In the genomic region with DNA sequence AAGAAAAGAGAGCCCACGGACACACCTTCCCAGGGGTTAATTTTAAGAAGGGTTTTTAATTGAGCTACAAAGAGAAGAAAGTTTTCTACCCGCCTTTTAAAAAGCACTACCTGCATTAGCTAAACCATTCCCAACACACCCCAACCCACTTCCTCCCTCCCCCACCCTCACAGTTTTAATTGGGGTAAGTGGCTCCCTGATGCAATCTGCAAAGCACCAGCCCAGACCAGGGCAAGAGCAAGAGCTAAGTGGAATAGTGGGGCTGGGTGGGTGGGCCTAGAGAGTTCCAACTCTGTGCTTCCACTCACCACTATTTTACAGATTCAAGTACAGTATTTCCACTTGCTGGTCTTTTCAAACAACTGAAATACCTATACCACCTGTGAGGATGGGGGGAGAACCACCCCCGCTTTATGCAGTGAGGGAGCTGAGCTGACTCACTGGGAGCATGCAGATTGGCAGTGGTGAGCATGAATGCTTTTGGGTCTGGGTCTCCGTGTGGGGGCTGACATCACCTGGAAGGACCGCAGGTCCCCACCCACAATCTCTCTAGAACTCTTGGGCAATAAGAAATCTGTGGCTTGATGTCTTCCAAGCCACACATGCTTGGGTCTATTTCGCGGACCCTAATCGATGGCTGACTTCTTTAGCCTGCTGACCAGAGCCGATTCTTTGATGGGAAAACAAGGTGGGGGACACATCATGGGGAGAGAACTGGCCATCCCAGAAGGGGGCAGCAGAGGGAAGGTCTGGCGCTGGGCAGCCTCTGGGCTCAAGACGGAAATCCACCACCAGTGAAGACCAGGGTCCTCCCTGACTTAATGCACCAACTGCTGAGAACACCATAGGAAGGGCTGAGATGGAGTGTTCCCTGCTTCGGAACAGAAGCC, we compare ENCODE assay signal across 7 cellular contexts.
DNase-seq lines count a peak whose midpoint lies in the region; ATAC-seq and TF ChIP-seq lines count a peak whose summit lies in the region.

No MANE protein-coding gene starts in this region.

- intact Hi-C loops in heart left ventricle (cut with DNase I), result loop anchor here in 9 of 10 donors (1.0 to 5.0 kb wide), 11 partner anchors 33 to 178 kb away; partner anchors contain the start of gene SSBP3 (in 5 of the 9)
- intact Hi-C loops in spleen (cut with DNase I; ENCODE audit: low total_unique reads), result loop anchor here (10.0 kb wide), 2 partner anchors 84 to 174 kb away; no protein-coding TSS in a partner anchor

- peak; percentile 10 to 50 (median 36) for ATAC-seq in heart left ventricle
- ATAC-seq in GM21717 (IDR thresholded peaks at IDR 0.05; ENCODE audit: unreplicated experiment), result no peak

- H3K36me3 ChIP-seq in HUES48 (ENCODE audit: control insufficient read depth, insufficient read depth, low read length) (no peaks in the 10 kb centered on the region), heart left ventricle (no peaks in the 10 kb centered on the region), spleen (no peaks in the 10 kb centered on the region)

- TF ChIP-seq POLR2A in heart left ventricle (IDR thresholded peaks at IDR 0.05) (no peak), spleen (IDR thresholded peaks at IDR 0.05) (no peak)

- H3K9me3 ChIP-seq in HUES48 (ENCODE audit: control insufficient read depth, insufficient read depth, low read length) (no peaks in the 10 kb centered on the region), heart left ventricle (no peaks in the 10 kb centered on the region), spleen (no peaks in the 10 kb centered on the region)

- DNase-seq in Daoy (ENCODE audit: low read depth) (peak; percentile 73), heart left ventricle (peak in 3 of 5 donors; percentile 45 to 64 (median 56)), spleen (no peak)
- peak; percentile 14 to 22 for DNase-seq in activated CD4-positive, alpha-beta T cell treated with anti-CD3 and anti-CD28 coated beads, Interleukin-2, amount 50 U/mL, for 4 hours
- no peak for DNase-seq in activated effector memory CD4-positive, alpha-beta T cell treated with anti-CD3 and anti-CD28 coated beads, Interleukin-2, amount 50 U/mL, for 16 hours

- 64 to 83% (median 69%) methylated on average over 5 to 12 of the region's 12 CpGs for WGBS in heart left ventricle, 4 donors
- WGBS in spleen, 5 donors, result 69 to 72% (median 70%) methylated on average over 12 of the region's 12 CpGs

- H3K27ac ChIP-seq in HUES48 (ENCODE audit: low read depth, low read length) (peak overlapping the region; percentile 94), heart left ventricle (peak overlapping the region in 5 of 12 donors; percentile 20 to 67 (median 42)), spleen (peak overlapping the region in 1 of 8 donors; percentile 68)

- H3K4me3 ChIP-seq in HUES48 (ENCODE audit: low read depth, low read length) (peak overlapping the region; percentile 37), heart left ventricle (no peak overlapping the region), spleen (no peak overlapping the region)

- H3K27me3 ChIP-seq in HUES48 (ENCODE audit: control insufficient read depth, insufficient read depth, low read length) (no peaks in the 10 kb centered on the region), heart left ventricle (no peaks in the 10 kb centered on the region), spleen (replicated peaks in 1 of 7) (no peaks in the 10 kb centered on the region)

- peak overlapping the region; percentile 77; the same call in 1 of the 2 replicates for H3K9ac ChIP-seq in HUES48 (ENCODE audit: low read depth, low read length)

- TF ChIP-seq CTCF in heart left ventricle (IDR thresholded peaks at IDR 0.05) (peak; percentile 41 to 72 (median 61)), spleen (IDR thresholded peaks at IDR 0.05 in 8 of 11, conservative IDR thresholded peaks at IDR 0.05 in 3 of 11) (peak in 10 of 11 experiments; percentile 17 to 61 (median 52))

- H3K4me1 ChIP-seq in HUES48 (ENCODE audit: control insufficient read depth, insufficient read depth, low read length) (peaks cover 78% of the 10 kb centered on the region), heart left ventricle (peaks cover 0 to 87% (median 52%) of the 10 kb centered on the region in 12 donors), spleen (peaks cover 0 to 60% (median 32%) of the 10 kb centered on the region in 6 donors)

Comparison
In these comparisons a context has a peak if more than half of its experiments do, and no peak if none do; other contexts are left out.
1. DNase-seq: peak in Daoy (single experiment), activated CD4-positive, alpha-beta T cell treated with anti-CD3 and anti-CD28 coated beads, Interleukin-2, amount 50 U/mL, for 4 hours (2 of 2) and heart left ventricle (3 of 5); none in spleen (single experiment) and activated effector memory CD4-positive, alpha-beta T cell treated with anti-CD3 and anti-CD28 coated beads, Interleukin-2, amount 50 U/mL, for 16 hours (single experiment).